16 cellular contexts compared by ENCODE assay signal in genomic region chr17:49985310-49985990, GRCh38. TPM values are rescaled to one million over a fixed set of nuclear protein-coding genes. Genes with fewer than 3 reads are reported as not detected.
"Had no signal": no experiment of that assay in that cellular context is flagged by ENCODE, and none has a peak within 500 bp of the region (broad histone marks: within the 10 kb centered on the region; RNA-seq: fewer than 3 reads in every experiment).

No MANE protein-coding gene starts in this region.

- H3K4me1 Mint-ChIP-seq: activated B cell treated with CpG ODN at 0.5 μM for 24 hours; activated CD4-positive, alpha-beta T cell treated with anti-CD3 and anti-CD28 coated beads, Interleukin-2, amount 10 ng/mL, durations not matched to agents 24 days and 14 days; activated T-helper 17 cell treated with anti-CD3 and anti-CD28 coated beads, Interleukin-2, amount 50 U/mL, for 72 hours had no signal

- H3K4me3 Mint-ChIP-seq: activated B cell treated with CpG ODN at 0.5 μM for 24 hours; activated CD4-positive, alpha-beta T cell treated with anti-CD3 and anti-CD28 coated beads, Interleukin-2, amount 10 ng/mL, durations not matched to agents 24 days and 14 days; activated naive CD4-positive, alpha-beta T cell treated with anti-CD3 and anti-CD28 coated beads, Interleukin-2, amount 50 U/mL, for 24 hours; activated T-helper 17 cell treated with anti-CD3 and anti-CD28 coated beads, Interleukin-2, amount 50 U/mL, for 72 hours; mesothelial cell of epicardium; stimulated activated memory B cell treated with anti-CD40 and anti-IgM and Interleukin-4, amounts not matched to agents 10 μg/mL and 1 μg/mL and 100 μg/mL, for 72 hours had no signal

- H3K9me3 ChIP-seq: body of pancreas, esophagus squamous epithelium, lower lobe of right lung, tibial nerve had no signal

- ATAC-seq: activated T-helper 17 cell treated with anti-CD3 and anti-CD28 coated beads, Interleukin-2, amount 50 U/mL, for 72 hours; body of pancreas; left cardiac atrium; lower lobe of right lung; stimulated activated memory B cell treated with anti-CD40 and anti-IgM and Interleukin-4, amounts not matched to agents 10 μg/mL and 1 μg/mL and 100 μg/mL, for 72 hours had no signal

- H3K36me3 ChIP-seq: esophagus squamous epithelium, lower lobe of right lung, tibial nerve had no signal

- H3K4me1 ChIP-seq: body of pancreas, lower lobe of right lung had no signal

- H3K9me3 Mint-ChIP-seq: activated B cell treated with CpG ODN at 0.5 μM for 24 hours; activated CD4-positive, alpha-beta T cell treated with anti-CD3 and anti-CD28 coated beads, Interleukin-2, amount 10 ng/mL, durations not matched to agents 24 days and 14 days; activated naive CD4-positive, alpha-beta T cell treated with anti-CD3 and anti-CD28 coated beads, Interleukin-2, amount 50 U/mL, for 24 hours; activated T-helper 17 cell treated with anti-CD3 and anti-CD28 coated beads, Interleukin-2, amount 50 U/mL, for 72 hours; mesothelial cell of epicardium; stimulated activated memory B cell treated with anti-CD40 and anti-IgM and Interleukin-4, amounts not matched to agents 10 μg/mL and 1 μg/mL and 100 μg/mL, for 72 hours had no signal

- H3K4me3 ChIP-seq: body of pancreas, esophagus squamous epithelium, lower lobe of right lung, skin epidermis, tibial nerve had no signal

- H3K36me3 Mint-ChIP-seq: activated naive CD4-positive, alpha-beta T cell treated with anti-CD3 and anti-CD28 coated beads, Interleukin-2, amount 50 U/mL, for 24 hours; mesothelial cell of epicardium; stimulated activated memory B cell treated with anti-CD40 and anti-IgM and Interleukin-4, amounts not matched to agents 10 μg/mL and 1 μg/mL and 100 μg/mL, for 72 hours had no signal

- DNase-seq: activated B cell treated with CpG ODN at 0.5 μM for 24 hours; activated CD4-positive, alpha-beta T cell treated with anti-CD3 and anti-CD28 coated beads, Interleukin-2, amount 10 ng/mL, durations not matched to agents 24 days and 14 days; body of pancreas; central memory CD4-positive, alpha-beta T cell; dermis blood vessel endothelial cell; esophagus squamous epithelium; foreskin fibroblast; glutamatergic neuron; left cardiac atrium; lower lobe of right lung had no signal

- H3K27ac Mint-ChIP-seq: activated B cell treated with CpG ODN at 0.5 μM for 24 hours; activated CD4-positive, alpha-beta T cell treated with anti-CD3 and anti-CD28 coated beads, Interleukin-2, amount 10 ng/mL, durations not matched to agents 24 days and 14 days; activated naive CD4-positive, alpha-beta T cell treated with anti-CD3 and anti-CD28 coated beads, Interleukin-2, amount 50 U/mL, for 24 hours; activated T-helper 17 cell treated with anti-CD3 and anti-CD28 coated beads, Interleukin-2, amount 50 U/mL, for 72 hours; mesothelial cell of epicardium; stimulated activated memory B cell treated with anti-CD40 and anti-IgM and Interleukin-4, amounts not matched to agents 10 μg/mL and 1 μg/mL and 100 μg/mL, for 72 hours had no signal

- H3K27ac ChIP-seq: body of pancreas, esophagus squamous epithelium, lower lobe of right lung, tibial nerve had no signal

RNA-seq across cellular contexts. Expression of gene DLX3, which starts 9.6 kb away (rescaled TPM):
- total RNA-seq: activated B cell treated with CpG ODN at 0.5 μM for 24 hours; activated T-helper 17 cell treated with anti-CD3 and anti-CD28 coated beads, Interleukin-2, amount 50 U/mL, for 72 hours; body of pancreas; dermis blood vessel endothelial cell had no signal

RNA-seq across cellular contexts. Expression of gene DLX4, which starts 16.5 kb away (rescaled TPM):
- total RNA-seq: body of pancreas, dermis blood vessel endothelial cell, tibial nerve had no signal
